Comparison of ENCODE assay signal across 8 cellular contexts in the genomic region with DNA sequence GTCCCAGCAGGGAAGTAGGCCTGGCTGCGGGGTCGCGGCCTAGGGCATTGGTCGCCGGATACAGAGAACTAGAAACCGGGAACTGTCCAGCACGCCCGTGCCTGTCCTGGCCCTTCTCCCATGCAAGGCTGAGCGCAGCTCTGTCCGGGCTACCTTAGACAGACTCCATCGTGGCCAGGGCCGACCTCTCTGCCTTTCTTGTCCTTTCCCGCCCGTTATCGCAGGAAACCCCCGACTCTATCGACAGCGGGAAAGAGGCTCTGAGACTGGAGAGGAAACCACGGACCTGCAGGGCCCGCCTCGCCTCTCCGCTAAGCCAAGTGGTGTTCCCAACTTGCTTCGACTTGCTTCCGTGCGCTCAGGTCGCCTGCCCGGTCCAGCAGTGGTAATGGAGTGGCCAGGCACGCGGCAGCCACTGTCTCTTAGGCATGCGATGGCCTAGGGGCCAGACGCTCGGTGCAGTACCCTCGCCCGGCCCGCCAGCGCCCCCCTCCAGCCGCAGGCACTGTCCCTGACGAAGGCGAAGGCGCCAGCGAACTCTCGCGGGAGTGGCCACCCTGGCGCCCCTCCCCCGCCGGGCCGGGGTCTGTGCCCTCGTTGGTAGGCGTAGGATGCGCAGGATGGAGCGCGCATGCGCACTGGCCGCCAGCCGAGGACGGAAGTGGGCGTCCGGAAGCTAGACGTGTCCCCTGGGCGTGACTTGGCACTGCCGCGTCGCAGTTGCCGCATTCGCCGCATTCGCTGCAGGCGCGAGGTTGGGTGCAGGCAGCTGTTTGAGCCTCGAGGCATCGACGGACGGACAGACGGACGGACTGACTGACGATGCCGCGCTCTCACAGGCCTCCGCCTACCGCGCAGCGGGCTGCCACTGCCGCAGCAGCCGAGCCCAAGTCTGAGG. TPM values are rescaled to one million over a fixed set of nuclear protein-coding genes. Genes with fewer than 3 reads are reported as not detected.
A peak's percentile ranks its signal among the peaks of the same experiment; 100 is the strongest.
DNase-seq lines count a peak whose midpoint lies in the region; ATAC-seq and TF ChIP-seq lines count a peak whose summit lies in the region.
"Had no signal": no experiment of that assay in that cellular context is flagged by ENCODE, and none has a peak within 500 bp of the region (broad histone marks: within the 10 kb centered on the region; RNA-seq: fewer than 3 reads in every experiment).

No MANE protein-coding gene starts in this region.

- intact Hi-C loops in left colon (cut with DNase I, micrococcal nuclease): no loop called here

- no peak for TF ChIP-seq RAD21 in Ishikawa (IDR thresholded peaks at IDR 0.05; ENCODE audit: low read depth)

- no peak overlapping the region for H3K27ac ChIP-seq in substantia nigra (ENCODE audit: low read depth, low read length, poor library complexity, severe bottlenecking)
- H3K27ac ChIP-seq: HL-60 had no signal

- TF ChIP-seq EP300 in Ishikawa (IDR thresholded peaks at IDR 0.05; ENCODE audit: borderline replicate concordance): no peak

- no peak for ATAC-seq in left colon
- no peak for ATAC-seq in GM19455 (IDR thresholded peaks at IDR 0.05; ENCODE audit: unreplicated experiment)

- DNase-seq in effector CD4-positive, alpha-beta T cell: peak; percentile 4
- DNase-seq in left colon (peak; percentile 15 to 38), substantia nigra (lab: John Stamatoyannopoulos, UW) (peak in 43 of 49 donors; percentile 5 to 84 (median 28)), SK-N-DZ (ENCODE audit: low spot score) (no peak), A172 (ENCODE audit: low spot score) (no peak)

TF ChIP-seq in Ishikawa, 13 proteins besides CTCF, POLR2A, EP300 and RAD21:
- TF ChIP-seq YY1 (IDR thresholded peaks at IDR 0.05; ENCODE audit: low read depth) (no peak), FOXM1 (IDR thresholded peaks at IDR 0.05; ENCODE audit: borderline replicate concordance, low read depth) (no peak), TCF12 (IDR thresholded peaks at IDR 0.05; ENCODE audit: low read depth) (no peak), TAF1 (IDR thresholded peaks at IDR 0.05; ENCODE audit: low read depth) (no peak)
- TF ChIP-seq, protein P1, sequence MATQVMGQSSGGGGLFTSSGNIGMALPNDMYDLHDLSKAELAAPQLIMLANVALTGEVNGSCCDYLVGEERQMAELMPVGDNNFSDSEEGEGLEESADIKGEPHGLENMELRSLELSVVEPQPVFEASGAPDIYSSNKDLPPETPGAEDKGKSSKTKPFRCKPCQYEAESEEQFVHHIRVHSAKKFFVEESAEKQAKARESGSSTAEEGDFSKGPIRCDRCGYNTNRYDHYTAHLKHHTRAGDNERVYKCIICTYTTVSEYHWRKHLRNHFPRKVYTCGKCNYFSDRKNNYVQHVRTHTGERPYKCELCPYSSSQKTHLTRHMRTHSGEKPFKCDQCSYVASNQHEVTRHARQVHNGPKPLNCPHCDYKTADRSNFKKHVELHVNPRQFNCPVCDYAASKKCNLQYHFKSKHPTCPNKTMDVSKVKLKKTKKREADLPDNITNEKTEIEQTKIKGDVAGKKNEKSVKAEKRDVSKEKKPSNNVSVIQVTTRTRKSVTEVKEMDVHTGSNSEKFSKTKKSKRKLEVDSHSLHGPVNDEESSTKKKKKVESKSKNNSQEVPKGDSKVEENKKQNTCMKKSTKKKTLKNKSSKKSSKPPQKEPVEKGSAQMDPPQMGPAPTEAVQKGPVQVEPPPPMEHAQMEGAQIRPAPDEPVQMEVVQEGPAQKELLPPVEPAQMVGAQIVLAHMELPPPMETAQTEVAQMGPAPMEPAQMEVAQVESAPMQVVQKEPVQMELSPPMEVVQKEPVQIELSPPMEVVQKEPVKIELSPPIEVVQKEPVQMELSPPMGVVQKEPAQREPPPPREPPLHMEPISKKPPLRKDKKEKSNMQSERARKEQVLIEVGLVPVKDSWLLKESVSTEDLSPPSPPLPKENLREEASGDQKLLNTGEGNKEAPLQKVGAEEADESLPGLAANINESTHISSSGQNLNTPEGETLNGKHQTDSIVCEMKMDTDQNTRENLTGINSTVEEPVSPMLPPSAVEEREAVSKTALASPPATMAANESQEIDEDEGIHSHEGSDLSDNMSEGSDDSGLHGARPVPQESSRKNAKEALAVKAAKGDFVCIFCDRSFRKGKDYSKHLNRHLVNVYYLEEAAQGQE (IDR thresholded peaks at IDR 0.05; ENCODE audit: low read depth): peak; percentile 65
- TF ChIP-seq, protein P2, sequence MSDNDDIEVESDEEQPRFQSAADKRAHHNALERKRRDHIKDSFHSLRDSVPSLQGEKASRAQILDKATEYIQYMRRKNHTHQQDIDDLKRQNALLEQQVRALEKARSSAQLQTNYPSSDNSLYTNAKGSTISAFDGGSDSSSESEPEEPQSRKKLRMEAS (IDR thresholded peaks at IDR 0.05): no peak

RNA-seq across cellular contexts. Expression of a gene that starts 54.4 kb away (rescaled TPM):
- total RNA-seq in left colon: 10 to 100 TPM; 40.1 to 41.0 TPM
- 108 and 112 TPM in 2 replicates for polyA plus RNA-seq in SK-N-DZ (2014; cell fraction: cytosol; rRNA removed)
- polyA plus RNA-seq in SK-N-DZ (2014; cell fraction: nucleus; rRNA removed): 75.5 and 79.2 TPM in 2 replicates
- 107 and 125 TPM in 2 replicates for total RNA-seq in A172 (2014; rRNA removed; shearing (Covaris generic))

Comparison
In these comparisons a context has a peak if more than half of its experiments do, and no peak if none do; other contexts are left out.
1. DNase-seq: peak in effector CD4-positive, alpha-beta T cell (single experiment), left colon (2 of 2) and substantia nigra (43 of 49); none in SK-N-DZ (single experiment) and A172 (single experiment).